In genomic region chr2:39584283-39584972, GRCh38 we compare ENCODE assay signal across 17 cellular contexts.
A peak's percentile ranks its signal among the peaks of the same experiment; 100 is the strongest.
DNase-seq lines count a peak whose midpoint lies in the region; ATAC-seq, FAIRE-seq and TF ChIP-seq lines count a peak whose summit lies in the region.
"Had no signal": no experiment of that assay in that cellular context is flagged by ENCODE, and none has a peak within 500 bp of the region (broad histone marks: within the 10 kb centered on the region; RNA-seq: fewer than 3 reads in every experiment).

No MANE protein-coding gene starts in this region.

- H3K27ac Mint-ChIP-seq in Calu3 (ENCODE audit: unreplicated experiment), result no peak overlapping the region
- H3K27ac Mint-ChIP-seq: memory B cell had no signal

- H3K4me1 Mint-ChIP-seq in Calu3 (ENCODE audit: low read depth, unreplicated experiment), result no peaks in the 10 kb centered on the region
- H3K4me1 Mint-ChIP-seq: memory B cell had no signal

- H3K4me1 ChIP-seq in ACC112 (ENCODE audit: control insufficient read depth, insufficient read depth, low read length, unreplicated experiment), result peaks cover 11% of the 10 kb centered on the region
- H3K4me1 ChIP-seq: BLaER1 treated with 17β-estradiol and CSF1 and Interleukin-3, amounts not matched to agents 10 nM and 100 nM; pancreas; upper lobe of right lung had no signal

- no peaks in the 10 kb centered on the region for H3K36me3 Mint-ChIP-seq in Calu3 (ENCODE audit: insufficient read depth, unreplicated experiment)

- DNase-seq in GM04503 (ENCODE audit: low read depth) (peak; percentile 28), bronchial epithelial cell (ENCODE audit: low read depth) (peak; percentile 68), islet precursor cell (peak; percentile 72), Calu3 (no peak)
- DNase-seq: activated CD4-positive, alpha-beta T cell treated with anti-CD3 and anti-CD28 coated beads, Interleukin-2, amount 50 U/mL, for 4 hours; DND-41; NCI-H1105; NCI-H524 treated with DMSO at 0.1 percent for 48 hours; upper lobe of right lung had no signal

- no peaks in the 10 kb centered on the region for H3K79me2 ChIP-seq in ACC112 (ENCODE audit: control insufficient read depth, insufficient read depth, low read length, unreplicated experiment)

- H2AFZ ChIP-seq in ACC112 (ENCODE audit: low read length, unreplicated experiment), result peak overlapping the region; percentile 35

- intact Hi-C loops in Calu3 (cut with micrococcal nuclease; ENCODE audit: unreplicated experiment), result no loop called here

- BruUV-seq in Calu3 (replicated peaks; lab: Mats Ljungman, UMichigan), result no TSS peak

- H3K4me3 Mint-ChIP-seq in Calu3 (ENCODE audit: low read depth, unreplicated experiment), result no peak overlapping the region
- H3K4me3 Mint-ChIP-seq: memory B cell had no signal

- H3K36me3 ChIP-seq in ACC112 (ENCODE audit: insufficient read depth, low read length), result no peaks in the 10 kb centered on the region; the same call in 1 of the 2 replicates
- H3K36me3 ChIP-seq in bronchial epithelial cell (ENCODE audit: control insufficient read depth, insufficient read depth, low read length), result no peaks in the 10 kb centered on the region
- H3K36me3 ChIP-seq: BLaER1 treated with 17β-estradiol and CSF1 and Interleukin-3, amounts not matched to agents 10 nM and 100 nM; pancreas; upper lobe of right lung had no signal

- TF ChIP-seq CTCF in bronchial epithelial cell (IDR thresholded peaks at IDR 0.05; ENCODE audit: insufficient read depth, low read length, severe bottlenecking) (no peak), Calu3 (IDR thresholded peaks at IDR 0.05; ENCODE audit: unreplicated experiment) (no peak)

- CTCF ChIA-PET in Calu3 (lab: Charles Lee), result interaction anchor here (0.6 kb wide), 1 partner anchor 958 kb away, joined by 3 read pairs; no protein-coding TSS in a partner anchor

- no peak overlapping the region for H3K4me3 ChIP-seq in ACC112 (ENCODE audit: low read depth, low read length)
- no peak overlapping the region for H3K4me3 ChIP-seq in bronchial epithelial cell (ENCODE audit: low read depth, low read length)
- H3K4me3 ChIP-seq: BLaER1 treated with 17β-estradiol and CSF1 and Interleukin-3, amounts not matched to agents 10 nM and 100 nM; pancreas; upper lobe of right lung had no signal

- H3K27ac ChIP-seq in ACC112 (ENCODE audit: low read depth, low read length), result no peak overlapping the region
- H3K27ac ChIP-seq: BLaER1 treated with 17β-estradiol and CSF1 and Interleukin-3, amounts not matched to agents 10 nM and 100 nM; pancreas; upper lobe of right lung had no signal

- H3K27me3 Mint-ChIP-seq in Calu3 (ENCODE audit: unreplicated experiment), result no peaks in the 10 kb centered on the region

- peaks cover 3% of the 10 kb centered on the region for H3K9me3 Mint-ChIP-seq in Calu3 (ENCODE audit: low read depth, unreplicated experiment)

- H3K27me3 ChIP-seq in ACC112 (ENCODE audit: insufficient read depth, low read length), result no peaks in the 10 kb centered on the region
- no peaks in the 10 kb centered on the region for H3K27me3 ChIP-seq in bronchial epithelial cell (ENCODE audit: control insufficient read depth, insufficient read depth, low read length)
- H3K27me3 ChIP-seq: BLaER1 treated with 17β-estradiol and CSF1 and Interleukin-3, amounts not matched to agents 10 nM and 100 nM; pancreas; upper lobe of right lung had no signal

- ATAC-seq in HG02759 (IDR thresholded peaks at IDR 0.05; ENCODE audit: unreplicated experiment), result no peak
- no peak for ATAC-seq in HG02798 (IDR thresholded peaks at IDR 0.05; ENCODE audit: poor library complexity, unreplicated experiment)
- ATAC-seq in GM19023 (IDR thresholded peaks at IDR 0.05; ENCODE audit: unreplicated experiment), result no peak
- ATAC-seq: pancreas, upper lobe of right lung had no signal

- FAIRE-seq in bronchial epithelial cell (lab: Jason Lieb, UNC), result no peak
- FAIRE-seq: pancreas, RCC 7860 had no signal
